In the genomic region with DNA sequence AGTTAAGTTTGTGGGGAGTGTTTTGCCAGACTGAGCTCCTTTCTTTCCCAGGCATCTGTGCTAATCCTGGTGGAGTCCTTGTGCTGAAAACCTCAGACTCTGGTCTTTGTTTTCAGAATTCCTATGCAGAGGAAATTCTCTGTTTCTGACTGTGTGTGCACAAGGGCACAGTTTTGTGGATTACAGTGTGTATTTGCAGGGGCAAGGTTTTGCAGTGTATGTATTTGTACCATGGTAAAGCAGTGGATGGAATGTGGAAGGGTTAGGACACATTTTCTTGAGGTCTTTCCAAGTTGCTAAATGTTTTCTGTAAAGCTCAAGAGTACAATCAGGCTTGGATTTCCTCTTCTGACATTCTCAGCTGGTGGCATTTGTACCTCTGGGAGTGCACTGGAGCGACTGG, we compare ENCODE assay signal across 19 cellular contexts.
DNase-seq lines count a peak whose midpoint lies in the region; ATAC-seq and TF ChIP-seq lines count a peak whose summit lies in the region.
"Had no signal": no experiment of that assay in that cellular context is flagged by ENCODE, and none has a peak within 500 bp of the region (broad histone marks: within the 10 kb centered on the region; RNA-seq: fewer than 3 reads in every experiment).

No MANE protein-coding gene starts in this region.

- H3K27me3 ChIP-seq in IMR-90 (ENCODE audit: control insufficient read depth, insufficient read depth, low read length) (no peaks in the 10 kb centered on the region), ectodermal cell (ENCODE audit: control insufficient read depth, insufficient read depth, low read length, poor library complexity, severe bottlenecking) (no peaks in the 10 kb centered on the region), mesenchymal stem cell (ENCODE audit: control insufficient read depth in 1 of 2, insufficient read depth in 1 of 2, low read length in 2 of 2) (no peaks in the 10 kb centered on the region), trophoblast cell (ENCODE audit: insufficient read depth, low read length) (no peaks in the 10 kb centered on the region)

- no peaks in the 10 kb centered on the region; a peak in 1 of 4 replicates for H3K79me1 ChIP-seq in IMR-90 (ENCODE audit: low read depth in 1 of 2, low read length in 2 of 2)
- H3K79me1 ChIP-seq in mesenchymal stem cell (replicated peaks; ENCODE audit: low read length, poor library complexity, severe bottlenecking) = no peaks in the 10 kb centered on the region
- H3K79me1 ChIP-seq in trophoblast cell (ENCODE audit: low read length) = peaks cover 11% of the 10 kb centered on the region

- H4K20me1 ChIP-seq in IMR-90 (ENCODE audit: insufficient read depth, low read length) = no peaks in the 10 kb centered on the region

- H3K9me3 ChIP-seq in IMR-90 (ENCODE audit: control insufficient read depth, insufficient read depth, low read length) (0 out of 2 replicates have a peak, but pooled peaks cover 2% of the 10 kb centered on the region), ectodermal cell (ENCODE audit: control insufficient read depth, low read length) (no peaks in the 10 kb centered on the region), mesenchymal stem cell (ENCODE audit: control insufficient read depth, low read length) (no peaks in the 10 kb centered on the region), trophoblast cell (ENCODE audit: insufficient read depth, low read depth, low read length) (no peaks in the 10 kb centered on the region)
- H3K9me3 ChIP-seq: SK-N-SH had no signal

- no peak for TF ChIP-seq CTCF in IMR-90 (conservative IDR thresholded peaks at IDR 0.05; ENCODE audit: low read depth, low read length)

- POLR2A ChIA-PET in IMR-90 (lab: Charles Lee; ENCODE audit: unreplicated experiment) = no interaction called here

- peak overlapping the region; percentile 68 for H2BK20ac ChIP-seq in IMR-90 (ENCODE audit: low read depth, low read length)

- peak overlapping the region in 1 of 2 experiments; percentile 29; a peak in 1 of 4 replicates for H4K8ac ChIP-seq in IMR-90 (ENCODE audit: low read depth in 2 of 2, low read length in 2 of 2)
- H4K8ac ChIP-seq in mesenchymal stem cell (ENCODE audit: low read length) = no peak overlapping the region
- no peak overlapping the region for H4K8ac ChIP-seq in trophoblast cell (ENCODE audit: low read depth, low read length)

- H2BK12ac ChIP-seq in mesenchymal stem cell (ENCODE audit: low read length in 2 of 2) (no peak overlapping the region), trophoblast cell (ENCODE audit: low read length) (no peak overlapping the region)

- H2BK15ac ChIP-seq in IMR-90 (ENCODE audit: low read depth, low read length) (peak overlapping the region; percentile 19; the same call in 2 of the 3 replicates), mesenchymal stem cell (ENCODE audit: low read depth, poor library complexity, severe bottlenecking) (no peak overlapping the region)

- BruUV-seq in IMR-90 (replicated peaks; lab: Mats Ljungman, UMichigan) = no TSS peak

- dilution Hi-C loops in IMR-90 (cut with HindIII; ENCODE audit: low sequenced_read_pairs, unreplicated experiment) = no loop called here

- H3K4ac ChIP-seq in IMR-90 (ENCODE audit: low read depth, low read length) = peak overlapping the region; percentile 40; the same call in 1 of the 2 replicates
- no peak overlapping the region for H3K4ac ChIP-seq in mesenchymal stem cell (ENCODE audit: low read depth in 1 of 2, low read length in 2 of 2)
- H3K4ac ChIP-seq in trophoblast cell (ENCODE audit: low read depth, low read length) = no peak overlapping the region

- H3K9me1 ChIP-seq in IMR-90 (ENCODE audit: insufficient read depth, low read length) = peaks cover 8% of the 10 kb centered on the region; the same call in 1 of the 2 replicates

- H3K27ac ChIP-seq in IMR-90 (ENCODE audit: insufficient read depth, low read length) = peak overlapping the region; percentile 18; the same call in 1 of the 2 replicates
- peak overlapping the region; percentile 32 for H3K27ac ChIP-seq in ectodermal cell (ENCODE audit: insufficient read depth, low read depth, low read length, poor library complexity, severe bottlenecking)
- H3K27ac ChIP-seq in mesenchymal stem cell (ENCODE audit: low read length, poor library complexity, severe bottlenecking) = no peak overlapping the region
- H3K27ac ChIP-seq in trophoblast cell (ENCODE audit: low read depth, low read length) = no peak overlapping the region

- no peaks in the 10 kb centered on the region for H3K9me3 Mint-ChIP-seq in activated T-helper 1 cell treated with anti-CD3 and anti-CD28 coated beads, Interleukin-12 subunit alpha, Interleukin-12 subunit beta, Interleukin-2, Interleukin-4 antibody, amounts not matched to agents 30 ng/mL and 10 ng/mL and 1 ng/mL, durations not matched to agents 14 hours and 24 hours and 36 hours
- peaks cover 1% of the 10 kb centered on the region for H3K9me3 Mint-ChIP-seq in activated naive CD8-positive, alpha-beta T cell treated with anti-CD3 and anti-CD28 coated beads for 36 hours
- H3K9me3 Mint-ChIP-seq: CD8-positive, alpha-beta T cell had no signal

- H2AK5ac ChIP-seq in IMR-90 (ENCODE audit: low read depth, low read length) (peak overlapping the region; percentile 45; the same call in 1 of the 2 replicates), mesenchymal stem cell (ENCODE audit: low read length, severe bottlenecking) (no peak overlapping the region), trophoblast cell (ENCODE audit: low read length) (no peak overlapping the region)

- no peak overlapping the region for H3K4me2 ChIP-seq in IMR-90 (ENCODE audit: low read depth, low read length)
- H3K4me2 ChIP-seq in mesenchymal stem cell (ENCODE audit: low read length, poor library complexity, severe bottlenecking) = no peak overlapping the region
- no peak overlapping the region for H3K4me2 ChIP-seq in trophoblast cell (ENCODE audit: low read length)
- H3K4me2 ChIP-seq: SK-N-SH had no signal

- no peaks in the 10 kb centered on the region for H3K79me2 ChIP-seq in trophoblast cell (ENCODE audit: control insufficient read depth, insufficient read depth, low read length, poor library complexity)

- H3K23ac ChIP-seq in IMR-90 (ENCODE audit: low read depth, low read length) (peak overlapping the region; percentile 46; the same call in 1 of the 2 replicates), mesenchymal stem cell (ENCODE audit: low read length in 2 of 2) (no peak overlapping the region), trophoblast cell (ENCODE audit: low read length) (no peak overlapping the region)

- no peak overlapping the region for H4K12ac ChIP-seq in trophoblast cell (ENCODE audit: low read depth, low read length)

- H3K4me3 ChIP-seq in IMR-90 (ENCODE audit: insufficient read depth, low read depth, low read length) (no peak overlapping the region), ectodermal cell (ENCODE audit: insufficient read depth, low read depth, low read length) (no peak overlapping the region), mesenchymal stem cell (ENCODE audit: insufficient read depth in 1 of 2, low read depth in 1 of 2, low read length in 2 of 2) (no peak overlapping the region), trophoblast cell (ENCODE audit: low read depth, low read length) (no peak overlapping the region)

- in situ Hi-C loops in IMR-90 (cut with MboI; ENCODE audit: low sequenced_read_pairs) = no loop called here

- ATAC-seq in IMR-90 (ENCODE audit: low read depth) = peak; percentile 43
- ATAC-seq: CD8-positive, alpha-beta T cell; HCT116 had no signal

- H4K5ac ChIP-seq in IMR-90 (ENCODE audit: low read depth, low read length) = peak overlapping the region; percentile 14; the same call in 1 of the 2 replicates

- no peak overlapping the region for H3K4me3 Mint-ChIP-seq in activated T-helper 1 cell treated with anti-CD3 and anti-CD28 coated beads, Interleukin-12 subunit alpha, Interleukin-12 subunit beta, Interleukin-2, Interleukin-4 antibody, amounts not matched to agents 30 ng/mL and 10 ng/mL and 1 ng/mL, durations not matched to agents 14 hours and 24 hours and 36 hours
- H3K4me3 Mint-ChIP-seq in activated naive CD8-positive, alpha-beta T cell treated with anti-CD3 and anti-CD28 coated beads for 36 hours = no peak overlapping the region
- H3K4me3 Mint-ChIP-seq: CD8-positive, alpha-beta T cell had no signal

- no peak for TF ChIP-seq POLR2A in IMR-90 (IDR thresholded peaks at IDR 0.05; ENCODE audit: low read depth, low read length)

- H2BK120ac ChIP-seq in IMR-90 (ENCODE audit: low read depth, low read length) = peak overlapping the region; percentile 64
- H2BK120ac ChIP-seq in mesenchymal stem cell (ENCODE audit: low read depth, low read length) = no peak overlapping the region
- H2BK120ac ChIP-seq in trophoblast cell (ENCODE audit: insufficient read depth, low read length, poor library complexity) = no peak overlapping the region

- no peaks in the 10 kb centered on the region for H3K36me3 Mint-ChIP-seq in activated T-helper 1 cell treated with anti-CD3 and anti-CD28 coated beads, Interleukin-12 subunit alpha, Interleukin-12 subunit beta, Interleukin-2, Interleukin-4 antibody, amounts not matched to agents 30 ng/mL and 10 ng/mL and 1 ng/mL, durations not matched to agents 14 hours and 24 hours and 36 hours (ENCODE audit: low read depth)
- no peaks in the 10 kb centered on the region for H3K36me3 Mint-ChIP-seq in activated naive CD8-positive, alpha-beta T cell treated with anti-CD3 and anti-CD28 coated beads for 36 hours
- H3K36me3 Mint-ChIP-seq: CD8-positive, alpha-beta T cell had no signal

- H3K14ac ChIP-seq in IMR-90 (replicated peaks; ENCODE audit: low read depth, low read length) = peak overlapping the region; percentile 41
- H3K14ac ChIP-seq in mesenchymal stem cell (ENCODE audit: low read length in 2 of 2) = no peak overlapping the region
- no peak overlapping the region for H3K14ac ChIP-seq in trophoblast cell (ENCODE audit: low read length)

- no peak overlapping the region for H3K9ac ChIP-seq in IMR-90 (ENCODE audit: low read depth, low read length)
- H3K9ac ChIP-seq in mesenchymal stem cell (ENCODE audit: low read length) = peak overlapping the region; percentile 9
- no peak overlapping the region for H3K9ac ChIP-seq in trophoblast cell (ENCODE audit: low read length)
- H3K9ac ChIP-seq: SK-N-SH had no signal

- no peak overlapping the region for H2AK9ac ChIP-seq in IMR-90 (replicated peaks; ENCODE audit: low read depth, low read length, poor library complexity)

- H4K91ac ChIP-seq in IMR-90 (ENCODE audit: insufficient read depth, low read depth, low read length) (0 out of 2 replicates have a peak overlapping the region, but pooled peaks have one; percentile 49), mesenchymal stem cell (ENCODE audit: low read length) (no peak overlapping the region), trophoblast cell (ENCODE audit: low read depth, low read length) (peak overlapping the region; percentile 64)

- H2AFZ ChIP-seq in IMR-90 (replicated peaks; ENCODE audit: low read length, poor library complexity) = peak overlapping the region; percentile 24
- H2AFZ ChIP-seq in mesenchymal stem cell (ENCODE audit: low read depth, low read length) = no peak overlapping the region
- H2AFZ ChIP-seq in trophoblast cell (ENCODE audit: insufficient read depth, low read length, poor library complexity) = no peak overlapping the region

- no peak overlapping the region for H3K56ac ChIP-seq in IMR-90 (ENCODE audit: extremely low read depth, insufficient read depth, low read length)

- H3K27ac Mint-ChIP-seq in activated T-helper 1 cell treated with anti-CD3 and anti-CD28 coated beads, Interleukin-12 subunit alpha, Interleukin-12 subunit beta, Interleukin-2, Interleukin-4 antibody, amounts not matched to agents 30 ng/mL and 10 ng/mL and 1 ng/mL, durations not matched to agents 14 hours and 24 hours and 36 hours = no peak overlapping the region
- no peak overlapping the region for H3K27ac Mint-ChIP-seq in activated naive CD8-positive, alpha-beta T cell treated with anti-CD3 and anti-CD28 coated beads for 36 hours
- H3K27ac Mint-ChIP-seq: CD8-positive, alpha-beta T cell had no signal

- intact Hi-C loops in IMR-90 (cut with micrococcal nuclease) = loop anchor here (10.0 kb wide), 2 partner anchors 158 to 248 kb away; no protein-coding TSS in a partner anchor
- intact Hi-C loops in activated T-helper 1 cell treated with anti-CD3 and anti-CD28 coated beads, Interleukin-12 subunit alpha, Interleukin-12 subunit beta, Interleukin-2, Interleukin-4 antibody, amounts not matched to agents 30 ng/mL and 10 ng/mL and 1 ng/mL, durations not matched to agents 14 hours and 24 hours and 36 hours (cut with micrococcal nuclease) = no loop called here

- H3K18ac ChIP-seq in IMR-90 (ENCODE audit: low read depth, low read length) (peak overlapping the region; percentile 22; the same call in 1 of the 2 replicates), mesenchymal stem cell (ENCODE audit: low read depth in 1 of 2, low read length in 2 of 2) (peak overlapping the region in 1 of 2 experiments; percentile 18), trophoblast cell (ENCODE audit: low read length) (no peak overlapping the region)

- H3K36me3 ChIP-seq in IMR-90 (ENCODE audit: control insufficient read depth, insufficient read depth, low read length) (no peaks in the 10 kb centered on the region), ectodermal cell (ENCODE audit: control insufficient read depth, insufficient read depth, low read length) (no peaks in the 10 kb centered on the region), mesenchymal stem cell (ENCODE audit: control insufficient read depth in 1 of 2, insufficient read depth in 2 of 2, low read depth in 1 of 2, low read length in 2 of 2) (no peaks in the 10 kb centered on the region), trophoblast cell (ENCODE audit: control insufficient read depth in 1 of 2, insufficient read depth in 2 of 2, low read length in 2 of 2) (no peaks in the 10 kb centered on the region)

- DNase-seq in IMR-90 (no peak), mesenchymal stem cell (no peak), trophoblast cell (no peak), D341Med (ENCODE audit: low spot score) (no peak), T-helper 1 cell (no peak)
- no peak for DNase-seq in activated T-helper 1 cell treated with anti-CD3 and anti-CD28 coated beads, Interleukin-12 subunit alpha, Interleukin-12 subunit beta, Interleukin-2, Interleukin-4 antibody, amounts not matched to agents 30 ng/mL and 10 ng/mL and 1 ng/mL, durations not matched to agents 14 hours and 24 hours and 36 hours (ENCODE audit: low spot score)
- no peak for DNase-seq in activated naive CD8-positive, alpha-beta T cell treated with anti-CD3 and anti-CD28 coated beads for 36 hours
- DNase-seq: ACHN; CD8-positive, alpha-beta T cell; DMS 273 treated with DMSO at 0.1 percent for 48 hours; EL; NCI-H1092; NCI-H1694; NCI-H2171; NCI-H446 treated with DMSO at 0.1 percent for 48 hours; NCI-H748 treated with DMSO at 0.1 percent for 48 hours; SK-N-SH had no signal

- TF ChIP-seq RAD21 in IMR-90 (IDR thresholded peaks at IDR 0.05; ENCODE audit: low read length) = no peak

- CTCF ChIA-PET in IMR-90 (lab: Yijun Ruan, JAX) = no interaction called here

- H2BK5ac ChIP-seq in IMR-90 (ENCODE audit: low read depth, low read length, poor library complexity, severe bottlenecking) = peak overlapping the region; percentile 9
- H2BK5ac ChIP-seq in mesenchymal stem cell (ENCODE audit: low read depth, low read length, poor library complexity, severe bottlenecking) = no peak overlapping the region
- H2BK5ac ChIP-seq in trophoblast cell (ENCODE audit: low read depth, low read length, poor library complexity) = no peak overlapping the region

- H3K27me3 Mint-ChIP-seq in activated T-helper 1 cell treated with anti-CD3 and anti-CD28 coated beads, Interleukin-12 subunit alpha, Interleukin-12 subunit beta, Interleukin-2, Interleukin-4 antibody, amounts not matched to agents 30 ng/mL and 10 ng/mL and 1 ng/mL, durations not matched to agents 14 hours and 24 hours and 36 hours (ENCODE audit: insufficient read depth) = no peaks in the 10 kb centered on the region
- H3K27me3 Mint-ChIP-seq in activated naive CD8-positive, alpha-beta T cell treated with anti-CD3 and anti-CD28 coated beads for 36 hours = no peaks in the 10 kb centered on the region

- WGBS in IMR-90 (ENCODE audit: extremely low coverage in 2 of 2, insufficient read length in 1 of 2), 2 experiments = no CpG with 5 or more reads among the region's 1 CpG
- 74 to 100% methylated on average over 1 of the region's 1 CpG for WGBS in ectodermal cell, 2 experiments
- WGBS in mesenchymal stem cell = 100% methylated on average over 1 of the region's 1 CpG
- WGBS in trophoblast cell (ENCODE audit: extremely low coverage, insufficient coverage, insufficient read length) = no CpG with 5 or more reads among the region's 1 CpG

- H3K4me1 ChIP-seq in IMR-90 (ENCODE audit: control insufficient read depth, insufficient read depth, low read length) (peaks cover 12% of the 10 kb centered on the region), ectodermal cell (ENCODE audit: control insufficient read depth, insufficient read depth, low read length) (peaks cover 21% of the 10 kb centered on the region), mesenchymal stem cell (ENCODE audit: control insufficient read depth, insufficient read depth, low read depth, low read length) (peaks cover 4% of the 10 kb centered on the region), trophoblast cell (ENCODE audit: control insufficient read depth in 1 of 2, insufficient read depth in 2 of 2, low read length in 2 of 2) (peaks cover 0 to 15% of the 10 kb centered on the region in 2 experiments)

- peaks cover 5% of the 10 kb centered on the region for H3K4me1 Mint-ChIP-seq in activated T-helper 1 cell treated with anti-CD3 and anti-CD28 coated beads, Interleukin-12 subunit alpha, Interleukin-12 subunit beta, Interleukin-2, Interleukin-4 antibody, amounts not matched to agents 30 ng/mL and 10 ng/mL and 1 ng/mL, durations not matched to agents 14 hours and 24 hours and 36 hours (ENCODE audit: low read depth)
- no peaks in the 10 kb centered on the region for H3K4me1 Mint-ChIP-seq in activated naive CD8-positive, alpha-beta T cell treated with anti-CD3 and anti-CD28 coated beads for 36 hours

Comparison
In these comparisons a context has a peak if more than half of its experiments do, and no peak if none do; other contexts are left out.
1. H3K27ac ChIP-seq: peak in IMR-90 (single experiment) and ectodermal cell (single experiment); none in mesenchymal stem cell (single experiment) and trophoblast cell (single experiment).